In genomic region chr1:211735208-211736170, GRCh38 we compare ENCODE assay signal across 9 cellular contexts.
DNase-seq lines count a peak whose midpoint lies in the region; TF ChIP-seq lines count a peak whose summit lies in the region.
"Had no signal": no experiment of that assay in that cellular context is flagged by ENCODE, and none has a peak within 500 bp of the region (broad histone marks: within the 10 kb centered on the region; RNA-seq: fewer than 3 reads in every experiment).

No MANE protein-coding gene starts in this region.

- no peaks in the 10 kb centered on the region for H3K9me3 Mint-ChIP-seq in endodermal cell
- H3K9me3 Mint-ChIP-seq: activated CD4-positive, alpha-beta memory T cell treated with anti-CD3 and anti-CD28 coated beads for 36 hours had no signal

- H3K36me3 Mint-ChIP-seq in endodermal cell (ENCODE audit: low read depth) = no peaks in the 10 kb centered on the region
- H3K36me3 Mint-ChIP-seq: activated CD4-positive, alpha-beta memory T cell treated with anti-CD3 and anti-CD28 coated beads for 36 hours had no signal

- H3K27ac Mint-ChIP-seq in endodermal cell = peak overlapping the region; percentile 67
- H3K27ac Mint-ChIP-seq: activated CD4-positive, alpha-beta memory T cell treated with anti-CD3 and anti-CD28 coated beads for 36 hours had no signal

- H2AFZ ChIP-seq in osteoblast (ENCODE audit: low read length) = peak overlapping the region; percentile 36

- no peaks in the 10 kb centered on the region for H3K79me2 ChIP-seq in osteoblast (ENCODE audit: insufficient read depth, low read length)

- H3K4me3 ChIP-seq in endodermal cell (ENCODE audit: low read length) (no peak overlapping the region), osteoblast (ENCODE audit: insufficient read depth, low read length) (peak overlapping the region; percentile 26)

- H3K9me3 ChIP-seq in endodermal cell (ENCODE audit: control insufficient read depth, low read length) (no peaks in the 10 kb centered on the region), osteoblast (ENCODE audit: low read depth, low read length) (no peaks in the 10 kb centered on the region)

- H3K36me3 ChIP-seq in endodermal cell (ENCODE audit: control insufficient read depth, insufficient read depth, low read length) (no peaks in the 10 kb centered on the region), osteoblast (ENCODE audit: insufficient read depth, low read length) (no peaks in the 10 kb centered on the region)

- H3K4me3 Mint-ChIP-seq in endodermal cell = no peak overlapping the region
- H3K4me3 Mint-ChIP-seq: activated CD4-positive, alpha-beta memory T cell treated with anti-CD3 and anti-CD28 coated beads for 36 hours had no signal

- peaks cover 22% of the 10 kb centered on the region for H3K4me1 ChIP-seq in endodermal cell (ENCODE audit: control insufficient read depth, insufficient read depth, low read length)
- H3K4me1 ChIP-seq in osteoblast (ENCODE audit: insufficient read depth, low read length) = peaks cover 13% of the 10 kb centered on the region

- no peak overlapping the region for H3K27ac ChIP-seq in endodermal cell (ENCODE audit: low read depth, low read length)
- no peak overlapping the region for H3K27ac ChIP-seq in osteoblast (ENCODE audit: low read depth, low read length)

- peaks cover 8% of the 10 kb centered on the region for H3K27me3 Mint-ChIP-seq in endodermal cell (ENCODE audit: insufficient read depth)
- H3K27me3 Mint-ChIP-seq: activated CD4-positive, alpha-beta memory T cell treated with anti-CD3 and anti-CD28 coated beads for 36 hours had no signal

- TF ChIP-seq CTCF in endodermal cell (conservative IDR thresholded peaks at IDR 0.05) (no peak), osteoblast (IDR thresholded peaks at IDR 0.05; ENCODE audit: extremely low read depth, low read depth, low read length) (no peak)

- no peaks in the 10 kb centered on the region for H3K27me3 ChIP-seq in endodermal cell (ENCODE audit: control insufficient read depth, insufficient read depth, low read length, poor library complexity, severe bottlenecking)
- no peaks in the 10 kb centered on the region for H3K27me3 ChIP-seq in osteoblast (ENCODE audit: insufficient read depth, low read length)

- WGBS in endodermal cell (ENCODE audit: insufficient coverage in 1 of 2, insufficient read length in 1 of 2), 2 experiments = 74 to 80% methylated on average over 16 to 22 of the region's 22 CpGs

- no peak overlapping the region for H3K9ac ChIP-seq in endodermal cell (ENCODE audit: extremely low read depth, low read length, poor library complexity, severe bottlenecking)

- peaks cover 48% of the 10 kb centered on the region for H3K4me1 Mint-ChIP-seq in endodermal cell

- H4K20me1 ChIP-seq in osteoblast (ENCODE audit: insufficient read depth, low read length) = no peaks in the 10 kb centered on the region

- peak overlapping the region; percentile 74 for H3K4me2 ChIP-seq in osteoblast (ENCODE audit: insufficient read depth, low read length)

- DNase-seq in DMS53 treated with DMSO at 0.1 percent for 48 hours (lab: John Stamatoyannopoulos, UW; ENCODE audit: unreplicated experiment) (peak; percentile 76), NCI-H226 (peak; percentile 22), endodermal cell (peak; percentile 79), osteoblast (ENCODE audit: insufficient read length, low spot score, missing footprints) (peak; percentile 95), NCI-H1105 (lab: John Stamatoyannopoulos, UW) (no peak), T-helper 1 cell (no peak)
- no peak for DNase-seq in activated CD8-positive, alpha-beta memory T cell treated with anti-CD3 and anti-CD28 coated beads for 24 hours
- DNase-seq in activated CD8-positive, alpha-beta memory T cell treated with anti-CD3 and anti-CD28 coated beads, Interleukin-2, amount 50 U/mL, for 4 hours = no peak
- DNase-seq: activated CD4-positive, alpha-beta memory T cell treated with anti-CD3 and anti-CD28 coated beads for 36 hours had no signal

Comparison
In these comparisons a context has a peak if more than half of its experiments do, and no peak if none do; other contexts are left out.
1. DNase-seq: peak in DMS53 treated with DMSO at 0.1 percent for 48 hours (single experiment), NCI-H226 (single experiment), endodermal cell (single experiment) and osteoblast (single experiment); none in activated CD8-positive, alpha-beta memory T cell treated with anti-CD3 and anti-CD28 coated beads for 24 hours (single experiment), NCI-H1105 (single experiment), activated CD8-positive, alpha-beta memory T cell treated with anti-CD3 and anti-CD28 coated beads, Interleukin-2, amount 50 U/mL, for 4 hours (single experiment) and T-helper 1 cell (0 of 5).